25 cellular contexts compared by ENCODE assay signal in genomic region chr2:149566652-149567051, GRCh38.
"Had no signal": no experiment of that assay in that cellular context is flagged by ENCODE, and none has a peak within 500 bp of the region (broad histone marks: within the 10 kb centered on the region; RNA-seq: fewer than 3 reads in every experiment).

No MANE protein-coding gene starts in this region.

- H3K27ac Mint-ChIP-seq: activated CD4-positive, alpha-beta memory T cell treated with anti-CD3 and anti-CD28 coated beads for 36 hours; activated CD4-positive, alpha-beta T cell treated with anti-CD3 and anti-CD28 coated beads, Interleukin-2, amount 10 ng/mL, durations not matched to agents 7 days and 5 days; activated naive CD4-positive, alpha-beta T cell treated with anti-CD3 and anti-CD28 coated beads, Interleukin-2, amount 50 U/mL, for 72 hours had no signal

- H3K4me3 Mint-ChIP-seq: activated CD4-positive, alpha-beta memory T cell treated with anti-CD3 and anti-CD28 coated beads for 36 hours; activated CD4-positive, alpha-beta T cell treated with anti-CD3 and anti-CD28 coated beads, Interleukin-2, amount 10 ng/mL, durations not matched to agents 7 days and 5 days; activated naive CD8-positive, alpha-beta T cell treated with anti-CD3 and anti-CD28 coated beads, Interleukin-2, amount 50 U/mL, for 24 hours; activated T-cell treated with anti-CD3 and anti-CD28 coated beads, Interleukin-2, amount 50 U/mL, for 4 hours had no signal

- H3K27me3 ChIP-seq: ascending aorta, body of pancreas had no signal

- H3K27me3 Mint-ChIP-seq: activated CD4-positive, alpha-beta memory T cell treated with anti-CD3 and anti-CD28 coated beads for 36 hours; activated CD4-positive, alpha-beta T cell treated with anti-CD3 and anti-CD28 coated beads, Interleukin-2, amount 10 ng/mL, durations not matched to agents 7 days and 5 days; activated naive CD8-positive, alpha-beta T cell treated with anti-CD3 and anti-CD28 coated beads, Interleukin-2, amount 50 U/mL, for 24 hours had no signal

- DNase-seq: activated CD4-positive, alpha-beta memory T cell treated with anti-CD3 and anti-CD28 coated beads for 36 hours; activated CD4-positive, alpha-beta T cell treated with anti-CD3 and anti-CD28 coated beads, Interleukin-2, amount 10 ng/mL, durations not matched to agents 7 days and 5 days; activated CD4-positive, CD25-positive, alpha-beta regulatory T cell; activated CD8-positive, alpha-beta memory T cell treated with anti-CD3 and anti-CD28 coated beads for 24 hours; activated effector memory CD4-positive, alpha-beta T cell treated with anti-CD3 and anti-CD28 coated beads, Interleukin-2, amount 50 U/mL, for 16 hours; activated naive CD4-positive, alpha-beta T cell treated with Interleukin-2 at 50 U/mL for 16 hours; activated naive CD8-positive, alpha-beta T cell treated with anti-CD3 and anti-CD28 coated beads, Interleukin-2, amount 50 U/mL, for 24 hours; activated T-cell treated with anti-CD3 and anti-CD28 coated beads, Interleukin-2, amount 50 U/mL, for 4 hours; amniotic stem cell; body of pancreas; Karpas-422; MM.1S; NCI-H1105; NCI-H1436; NCI-H1694 treated with DMSO at 0.1 percent for 48 hours; NCI-H2029 treated with DMSO at 0.1 percent for 48 hours; NCI-H510A treated with DMSO at 0.1 percent for 48 hours; NCI-H69; NK-92 treated with Interleukin-12 subunit alpha and Interleukin-12 subunit beta, amount 100 ng/mL, for 24 hours; OCI-M1; SIG-M5; T-helper 2 cell; T1000 had no signal

- H3K4me1 ChIP-seq: ascending aorta had no signal

- H3K27ac ChIP-seq: ascending aorta, body of pancreas had no signal

- H3K9me3 Mint-ChIP-seq: activated CD4-positive, alpha-beta memory T cell treated with anti-CD3 and anti-CD28 coated beads for 36 hours; activated CD4-positive, alpha-beta T cell treated with anti-CD3 and anti-CD28 coated beads, Interleukin-2, amount 10 ng/mL, durations not matched to agents 7 days and 5 days; activated naive CD4-positive, alpha-beta T cell treated with anti-CD3 and anti-CD28 coated beads, Interleukin-2, amount 50 U/mL, for 72 hours; activated naive CD8-positive, alpha-beta T cell treated with anti-CD3 and anti-CD28 coated beads, Interleukin-2, amount 50 U/mL, for 24 hours; activated T-cell treated with anti-CD3 and anti-CD28 coated beads, Interleukin-2, amount 50 U/mL, for 4 hours had no signal

- H3K36me3 Mint-ChIP-seq: activated naive CD4-positive, alpha-beta T cell treated with anti-CD3 and anti-CD28 coated beads, Interleukin-2, amount 50 U/mL, for 72 hours had no signal

- H3K4me1 Mint-ChIP-seq: activated CD4-positive, alpha-beta T cell treated with anti-CD3 and anti-CD28 coated beads, Interleukin-2, amount 10 ng/mL, durations not matched to agents 7 days and 5 days; activated naive CD8-positive, alpha-beta T cell treated with anti-CD3 and anti-CD28 coated beads, Interleukin-2, amount 50 U/mL, for 24 hours had no signal

- H3K9me3 ChIP-seq: ascending aorta, body of pancreas had no signal

- H3K4me3 ChIP-seq: ascending aorta, body of pancreas had no signal

- ATAC-seq: activated naive CD4-positive, alpha-beta T cell treated with anti-CD3 and anti-CD28 coated beads, Interleukin-2, amount 50 U/mL, for 72 hours; activated naive CD8-positive, alpha-beta T cell treated with anti-CD3 and anti-CD28 coated beads, Interleukin-2, amount 50 U/mL, for 24 hours; activated T-cell treated with anti-CD3 and anti-CD28 coated beads, Interleukin-2, amount 50 U/mL, for 4 hours; body of pancreas had no signal
